Comparison of ENCODE assay signal across 12 cellular contexts in the genomic region with DNA sequence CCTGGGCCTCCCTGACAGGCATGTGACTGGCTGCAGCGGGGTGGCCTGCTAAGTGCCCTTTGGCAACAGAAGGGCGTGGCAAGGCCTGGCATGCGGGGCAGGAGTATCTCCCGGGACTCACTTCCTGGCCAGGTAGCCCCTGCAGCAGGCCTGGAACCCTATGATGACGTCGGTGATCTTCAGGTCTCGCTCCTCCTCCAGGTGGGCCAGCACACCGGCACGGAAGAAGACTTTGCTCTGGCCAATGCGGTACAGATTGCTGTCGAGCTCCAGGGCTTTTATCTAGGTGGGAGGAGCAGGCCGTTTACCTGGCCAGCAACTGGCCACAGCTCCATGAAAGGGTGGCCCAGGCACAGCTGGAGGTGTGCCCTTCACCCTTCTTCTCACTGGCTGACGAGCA. TPM values are rescaled to one million over a fixed set of nuclear protein-coding genes. Genes with fewer than 3 reads are reported as not detected.
DNase-seq lines count a peak whose midpoint lies in the region; FAIRE-seq and TF ChIP-seq lines count a peak whose summit lies in the region.
"Had no signal": no experiment of that assay in that cellular context is flagged by ENCODE, and none has a peak within 500 bp of the region (broad histone marks: within the 10 kb centered on the region; RNA-seq: fewer than 3 reads in every experiment).

No MANE protein-coding gene starts in this region.

- intact Hi-C loops in kidney (cut with DNase I) = loop anchor here (10.0 kb wide), 1 partner anchor 171 kb away; no protein-coding TSS in a partner anchor

- TF ChIP-seq CTCF in kidney (IDR thresholded peaks at IDR 0.05; ENCODE audit: borderline replicate concordance, extremely low read depth, insufficient read depth) (no peak), nephron progenitor cell (IDR thresholded peaks at IDR 0.05) (no peak)

- no peak overlapping the region for H3K27ac Mint-ChIP-seq in nephron progenitor cell
- H3K27ac Mint-ChIP-seq: activated CD8-positive, alpha-beta memory T cell treated with anti-CD3 and anti-CD28 coated beads, Interleukin-2, amount 10 ng/mL, durations not matched to agents 7 days and 5 days had no signal

- H3K9me3 ChIP-seq in kidney (ENCODE audit: control insufficient read depth in 1 of 2, low read length in 2 of 2) (no peaks in the 10 kb centered on the region), small intestine (ENCODE audit: control insufficient read depth, low read depth) (no peaks in the 10 kb centered on the region)
- H3K9me3 ChIP-seq: uterus had no signal

- FAIRE-seq in kidney (lab: Jason Lieb, UNC) = no peak
- no peak for FAIRE-seq in small intestine (lab: Jason Lieb, UNC)
- FAIRE-seq: GM12891 had no signal

- H3K27ac ChIP-seq in kidney (ENCODE audit: low read depth in 2 of 2, low read length in 2 of 2) = no peak overlapping the region
- H3K27ac ChIP-seq in small intestine (ENCODE audit: low read depth in 1 of 2, low read length in 1 of 2) = peak overlapping the region; percentile 56 to 65

- H3K27me3 Mint-ChIP-seq in nephron progenitor cell (ENCODE audit: low read depth, poor library complexity) = no peaks in the 10 kb centered on the region
- H3K27me3 Mint-ChIP-seq: activated CD8-positive, alpha-beta memory T cell treated with anti-CD3 and anti-CD28 coated beads, Interleukin-2, amount 10 ng/mL, durations not matched to agents 7 days and 5 days had no signal

- H3K4me3 Mint-ChIP-seq in nephron progenitor cell = no peak overlapping the region
- H3K4me3 Mint-ChIP-seq: activated CD8-positive, alpha-beta memory T cell treated with anti-CD3 and anti-CD28 coated beads, Interleukin-2, amount 10 ng/mL, durations not matched to agents 7 days and 5 days; CD14-positive monocyte had no signal

- H3K4me1 ChIP-seq in kidney (ENCODE audit: control insufficient read depth in 1 of 2, insufficient read depth in 1 of 2, low read depth in 1 of 2, low read length in 2 of 2) = no peaks in the 10 kb centered on the region
- H3K4me1 ChIP-seq in small intestine (ENCODE audit: control insufficient read depth in 2 of 2, insufficient read depth in 1 of 2, low read depth in 1 of 2, low read length in 1 of 2) = no peaks in the 10 kb centered on the region
- H3K4me1 ChIP-seq: uterus had no signal

- WGBS in small intestine, 3 donors = 17 to 65% (median 30%) methylated on average over 13 of the region's 13 CpGs

- H3K9ac ChIP-seq in kidney (ENCODE audit: low read length in 2 of 2) = no peak overlapping the region

- peak; percentile 65 for DNase-seq in HT-29 (ENCODE audit: low spot score)
- DNase-seq in SW480 (ENCODE audit: low spot score) = peak; percentile 82
- peak; percentile 76 for DNase-seq in kidney
- DNase-seq in small intestine = peak; percentile 94
- DNase-seq in stimulated activated naive CD4-positive, alpha-beta T cell treated with Interleukin-2 at 50 U/mL for 16 hours (lab: John Stamatoyannopoulos, UW) = no peak
- no peak for DNase-seq in nephron progenitor cell
- DNase-seq in globus pallidus (ENCODE audit: low spot score) = no peak
- DNase-seq: activated CD8-positive, alpha-beta memory T cell treated with anti-CD3 and anti-CD28 coated beads, Interleukin-2, amount 10 ng/mL, durations not matched to agents 7 days and 5 days; MM.1S; uterus had no signal

- peaks cover 53% of the 10 kb centered on the region for H3K36me3 Mint-ChIP-seq in nephron progenitor cell (ENCODE audit: low read depth)

- no peaks in the 10 kb centered on the region for H3K27me3 ChIP-seq in small intestine (ENCODE audit: control insufficient read depth in 2 of 2, insufficient read depth in 2 of 2, low read length in 2 of 2)
- H3K27me3 ChIP-seq: uterus had no signal

- no peak overlapping the region for H3K4me3 ChIP-seq in kidney (ENCODE audit: low read length in 2 of 2)
- H3K4me3 ChIP-seq in small intestine (ENCODE audit: low read depth in 1 of 2, low read length in 2 of 2) = no peak overlapping the region
- H3K4me3 ChIP-seq: uterus had no signal

- no peaks in the 10 kb centered on the region for H3K9me3 Mint-ChIP-seq in nephron progenitor cell

- no peaks in the 10 kb centered on the region for H3K4me1 Mint-ChIP-seq in nephron progenitor cell
- H3K4me1 Mint-ChIP-seq: CD14-positive monocyte had no signal

- H3K36me3 ChIP-seq in kidney (ENCODE audit: control insufficient read depth in 1 of 2, insufficient read depth in 2 of 2, low read length in 2 of 2) (peaks cover 74 to 94% of the 10 kb centered on the region in 2 donors), small intestine (ENCODE audit: control insufficient read depth in 2 of 2, insufficient read depth in 2 of 2, low read length in 2 of 2) (peaks cover 59 to 60% of the 10 kb centered on the region in 2 donors)
- H3K36me3 ChIP-seq: uterus had no signal

RNA-seq across cellular contexts. Expression of a gene that starts 50.9 kb away (rescaled TPM):
- total RNA-seq in HT-29 (2014; rRNA removed; shearing (Covaris generic)) = 8.4 and 15.2 TPM in 2 replicates
- 160 TPM for total RNA-seq in kidney
- polyA plus RNA-seq in kidney (ENCODE audit: insufficient read depth, low read depth, low replicate concordance) = 51.8 TPM
- polyA plus RNA-seq in small intestine = 10 to 100 TPM in 1 of 3 donors, 1 to 10 TPM in 2; 8.4 to 32.2 (median 8.7) TPM

Comparison
In these comparisons a context has a peak if more than half of its experiments do, and no peak if none do; other contexts are left out.
1. DNase-seq: peak in HT-29 (single experiment), SW480 (single experiment), kidney (single experiment) and small intestine (single experiment); none in stimulated activated naive CD4-positive, alpha-beta T cell treated with Interleukin-2 at 50 U/mL for 16 hours (single experiment), nephron progenitor cell (single experiment) and globus pallidus (single experiment).
2. H3K27ac ChIP-seq: peak in small intestine (2 of 2); none in kidney (0 of 2).